ENCODE assay signal across 8 cellular contexts in genomic region chr4:38675167-38676121, GRCh38. TPM values are rescaled to one million over a fixed set of nuclear protein-coding genes. Genes with fewer than 3 reads are reported as not detected.
DNase-seq lines count a peak whose midpoint lies in the region; ATAC-seq, FAIRE-seq and TF ChIP-seq lines count a peak whose summit lies in the region.

No MANE protein-coding gene starts in this region.

- CTCF ChIA-PET in CD4-positive, alpha-beta memory T cell (lab: Charles Lee; ENCODE audit: partially characterized antibody): interaction anchor here (0.6 to 6.5 kb wide), 47 partner anchors 9 to 613 kb away, joined by 3 to 171 read pairs (median 4); no protein-coding TSS in a partner anchor

- peak overlapping the region; percentile 76 to 96 (median 88) for H3K27ac Mint-ChIP-seq in CD4-positive, alpha-beta memory T cell
- H3K27ac Mint-ChIP-seq in activated naive CD4-positive, alpha-beta T cell treated with anti-CD3 and anti-CD28 coated beads, Interleukin-2, amount 50 U/mL, for 24 hours: peak overlapping the region; percentile 94

- H3K9me3 Mint-ChIP-seq in CD4-positive, alpha-beta memory T cell: no peaks in the 10 kb centered on the region
- no peaks in the 10 kb centered on the region for H3K9me3 Mint-ChIP-seq in activated naive CD4-positive, alpha-beta T cell treated with anti-CD3 and anti-CD28 coated beads, Interleukin-2, amount 50 U/mL, for 24 hours

- no peaks in the 10 kb centered on the region for H3K27me3 Mint-ChIP-seq in CD4-positive, alpha-beta memory T cell
- no peaks in the 10 kb centered on the region for H3K27me3 Mint-ChIP-seq in activated naive CD4-positive, alpha-beta T cell treated with anti-CD3 and anti-CD28 coated beads, Interleukin-2, amount 50 U/mL, for 24 hours

- no peaks in the 10 kb centered on the region for H3K36me3 ChIP-seq in CD4-positive, alpha-beta memory T cell (ENCODE audit: insufficient read depth, low read length)
- H3K36me3 ChIP-seq in pancreas (no peaks in the 10 kb centered on the region), thyroid gland (no peaks in the 10 kb centered on the region)

- H3K27me3 ChIP-seq in CD4-positive, alpha-beta memory T cell (ENCODE audit: insufficient read depth, low read length): no peaks in the 10 kb centered on the region
- H3K27me3 ChIP-seq in pancreas (no peaks in the 10 kb centered on the region), thyroid gland (no peaks in the 10 kb centered on the region)

- POLR2A ChIA-PET in CD4-positive, alpha-beta memory T cell (lab: Charles Lee; ENCODE audit: partially characterized antibody): interaction anchor here (0.6 to 8.2 kb wide), 17 partner anchors 9 to 840 kb away, joined by 3 to 48 read pairs (median 4); partner anchors contain the start of gene KLF3

- no peak for TF ChIP-seq POLR2A in thyroid gland (IDR thresholded peaks at IDR 0.05)

- H3K4me3 ChIP-seq in CD4-positive, alpha-beta memory T cell (ENCODE audit: low read length in 2 of 2): no peak overlapping the region
- H3K4me3 ChIP-seq in pancreas (peak overlapping the region in 1 of 4 donors; percentile 8), thyroid gland (replicated peaks in 1 of 3) (no peak overlapping the region)

- peak; percentile 52 for ATAC-seq in GM21619 (IDR thresholded peaks at IDR 0.05; ENCODE audit: unreplicated experiment)
- ATAC-seq in SK-N-SH treated with all-trans-retinoic acid at 6 μM for 48 hours: peak; percentile 77
- peak; percentile 58 to 76 (median 66) for ATAC-seq in pancreas

- peaks cover 79% of the 10 kb centered on the region for H3K4me1 ChIP-seq in CD4-positive, alpha-beta memory T cell (ENCODE audit: insufficient read depth, low read length)
- peaks cover 43 to 67% (median 50%) of the 10 kb centered on the region in 3 donors for H3K4me1 ChIP-seq in pancreas
- H3K4me1 ChIP-seq in thyroid gland: peaks cover 61 to 69% of the 10 kb centered on the region in 2 donors

- H3K9me3 ChIP-seq in CD4-positive, alpha-beta memory T cell (ENCODE audit: control insufficient read depth in 1 of 2, low read length in 2 of 2): no peaks in the 10 kb centered on the region
- H3K9me3 ChIP-seq in pancreas (no peaks in the 10 kb centered on the region), thyroid gland (no peaks in the 10 kb centered on the region)

- peak overlapping the region; percentile 22 for H3K27ac ChIP-seq in CD4-positive, alpha-beta memory T cell (ENCODE audit: low read depth, low read length)
- H3K27ac ChIP-seq in pancreas: peak overlapping the region in 3 of 4 donors; percentile 63 to 99 (median 74)
- H3K27ac ChIP-seq in thyroid gland: peak overlapping the region; percentile 73 to 97 (median 91)

- intact Hi-C loops in CD4-positive, alpha-beta memory T cell (cut with micrococcal nuclease): loop anchor here (1.0 to 5.0 kb wide), 8 partner anchors 10 to 613 kb away; no protein-coding TSS in a partner anchor
- intact Hi-C loops in pancreas (cut with DNase I): loop anchor here in 1 of 3 donors (10.0 kb wide), 3 partner anchors 291 to 491 kb away; no protein-coding TSS in a partner anchor
- intact Hi-C loops in thyroid gland (cut with DNase I): loop anchor here (10.0 kb wide), 1 partner anchor 621 kb away; no protein-coding TSS in a partner anchor

- peak overlapping the region; percentile 15 to 85 (median 82) for H3K4me3 Mint-ChIP-seq in CD4-positive, alpha-beta memory T cell
- H3K4me3 Mint-ChIP-seq in activated naive CD4-positive, alpha-beta T cell treated with anti-CD3 and anti-CD28 coated beads, Interleukin-2, amount 50 U/mL, for 24 hours: peak overlapping the region; percentile 79

- H3K4me1 Mint-ChIP-seq in CD4-positive, alpha-beta memory T cell: peaks cover 72 to 93% (median 83%) of the 10 kb centered on the region in 4 donors
- peaks cover 87% of the 10 kb centered on the region for H3K4me1 Mint-ChIP-seq in activated naive CD4-positive, alpha-beta T cell treated with anti-CD3 and anti-CD28 coated beads, Interleukin-2, amount 50 U/mL, for 24 hours

- DNase-seq in CD4-positive, alpha-beta memory T cell: peak; percentile 78 to 81 (median 80)
- DNase-seq in NCI-H1092 (lab: John Stamatoyannopoulos, UW): peak; percentile 70
- DNase-seq in glomerular visceral epithelial cell (ENCODE audit: extremely low spot score): peak; percentile 87
- peak in 5 of 6 donors; percentile 62 to 81 (median 72) for DNase-seq in pancreas
- DNase-seq in thyroid gland: peak; percentile 84 to 86

- peak; percentile 65 to 84 (median 78) for TF ChIP-seq CTCF in pancreas (IDR thresholded peaks at IDR 0.05)
- TF ChIP-seq CTCF in thyroid gland (IDR thresholded peaks at IDR 0.05): peak; percentile 73 to 90 (median 84)

- no peak for FAIRE-seq in pancreas (lab: Jason Lieb, UNC)

- 3 to 5% methylated on average over 7 of the region's 7 CpGs for WGBS in pancreas, 2 donors
- 12 to 13% methylated on average over 7 of the region's 7 CpGs for WGBS in thyroid gland, 2 donors

- peaks cover 17 to 35% of the 10 kb centered on the region in 2 donors for H3K36me3 Mint-ChIP-seq in CD4-positive, alpha-beta memory T cell
- peaks cover 5% of the 10 kb centered on the region for H3K36me3 Mint-ChIP-seq in activated naive CD4-positive, alpha-beta T cell treated with anti-CD3 and anti-CD28 coated beads, Interleukin-2, amount 50 U/mL, for 24 hours

TF ChIP-seq in SK-N-SH treated with all-trans-retinoic acid at 6 μM for 48 hours, 23 proteins besides CTCF, POLR2A, EP300 and RAD21:
- TF ChIP-seq ZFP3 (CRISPR knock-in tag; IDR thresholded peaks at IDR 0.05): no peak

RNA-seq across cellular contexts. Expression of gene KLF3, which starts 11.4 kb away (rescaled TPM):
- total RNA-seq in CD4-positive, alpha-beta memory T cell: 100 to 1,000 TPM; 119 to 122 TPM
- 10 to 100 TPM; 72.4 to 83.3 TPM for polyA plus RNA-seq in CD4-positive, alpha-beta memory T cell
- 10 to 100 TPM; 19.8 to 33.4 (median 28.6) TPM for total RNA-seq in pancreas
- polyA plus RNA-seq in pancreas: 10 to 100 TPM in 1 of 2 donors, 1 to 10 TPM in 1; 8.7 to 11.2 TPM
- total RNA-seq in thyroid gland: 10 to 100 TPM; 60.4 to 71.2 (median 64.8) TPM

Comparison
In these comparisons a context has a peak if more than half of its experiments do, and no peak if none do; other contexts are left out.
1. H3K27ac ChIP-seq: peak in every context shown above with its lines; median percentile 91 in thyroid gland; 74 in pancreas; 22 in CD4-positive, alpha-beta memory T cell.